15 cellular contexts compared by ENCODE assay signal in the genomic region with DNA sequence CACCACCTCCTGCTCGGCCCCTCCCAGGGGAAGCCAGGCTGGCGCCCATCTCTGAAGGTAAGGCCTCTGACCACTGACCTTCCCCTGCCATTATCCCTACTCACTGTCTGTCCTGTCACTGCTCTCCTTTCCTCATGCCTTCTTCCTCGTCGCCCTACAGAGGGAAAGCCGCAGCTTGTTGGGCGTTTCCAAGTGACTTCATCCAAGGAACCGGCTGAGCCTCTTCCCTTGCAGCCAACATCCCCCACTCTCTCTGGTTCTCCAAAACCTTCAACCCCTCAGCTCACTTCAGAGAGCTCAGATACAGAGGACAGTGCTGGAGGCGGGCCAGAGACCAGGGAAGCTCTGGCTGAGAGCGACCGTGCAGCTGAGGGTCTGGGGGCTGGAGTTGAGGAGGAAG. TPM values are rescaled to one million over a fixed set of nuclear protein-coding genes. Genes with fewer than 3 reads are reported as not detected.
DNase-seq lines count a peak whose midpoint lies in the region; TF ChIP-seq lines count a peak whose summit lies in the region.
"Had no signal": no experiment of that assay in that cellular context is flagged by ENCODE, and none has a peak within 500 bp of the region (broad histone marks: within the 10 kb centered on the region; RNA-seq: fewer than 3 reads in every experiment).

No MANE protein-coding gene starts in this region.

- peak overlapping the region; percentile 43 for H3K4me3 Mint-ChIP-seq in T-helper 1 cell treated with Interleukin-12 subunit alpha and Interleukin-12 subunit beta and Interleukin-4 antibody, amounts not matched to agents 30 μg/mL and 1 μg/mL, for 36 hours
- peak overlapping the region; percentile 46 for H3K4me3 Mint-ChIP-seq in nephron progenitor cell

- H3K4me1 Mint-ChIP-seq in T-helper 1 cell treated with Interleukin-12 subunit alpha and Interleukin-12 subunit beta and Interleukin-4 antibody, amounts not matched to agents 30 μg/mL and 1 μg/mL, for 36 hours (ENCODE audit: low read depth), result peaks cover 17% of the 10 kb centered on the region
- peaks cover 34% of the 10 kb centered on the region for H3K4me1 Mint-ChIP-seq in nephron progenitor cell

- CTCF ChIA-PET in RWPE1 (lab: Yijun Ruan, JAX), result interaction anchor here (1.2 kb wide), 1 partner anchor 9 kb away, joined by 3 read pairs; no protein-coding TSS in a partner anchor

- peaks cover 0 to 8% of the 10 kb centered on the region in 2 donors for H3K36me3 ChIP-seq in esophagus (ENCODE audit: control insufficient read depth in 2 of 2, insufficient read depth in 2 of 2, low read length in 1 of 2)

- no peak overlapping the region for H3K27ac Mint-ChIP-seq in T-helper 1 cell treated with Interleukin-12 subunit alpha and Interleukin-12 subunit beta and Interleukin-4 antibody, amounts not matched to agents 30 μg/mL and 1 μg/mL, for 36 hours
- H3K27ac Mint-ChIP-seq in nephron progenitor cell, result peak overlapping the region; percentile 33

- H3K27me3 ChIP-seq in esophagus (ENCODE audit: control insufficient read depth in 1 of 2, insufficient read depth in 2 of 2, low read length in 2 of 2), result no peaks in the 10 kb centered on the region
- H3K27me3 ChIP-seq: BLaER1 treated with 17β-estradiol and CSF1 and Interleukin-3, amounts not matched to agents 10 nM and 100 nM had no signal

- H3K36me3 Mint-ChIP-seq in T-helper 1 cell treated with Interleukin-12 subunit alpha and Interleukin-12 subunit beta and Interleukin-4 antibody, amounts not matched to agents 30 μg/mL and 1 μg/mL, for 36 hours (ENCODE audit: low read depth), result peaks cover 5% of the 10 kb centered on the region
- H3K36me3 Mint-ChIP-seq in nephron progenitor cell (ENCODE audit: low read depth), result peaks cover 36% of the 10 kb centered on the region

- H3K27ac ChIP-seq in RWPE1 (peak overlapping the region; percentile 43; the same call in 1 of the 2 replicates), esophagus (ENCODE audit: low read depth in 2 of 2, low read length in 1 of 2) (peak overlapping the region; percentile 27 to 95)
- H3K27ac ChIP-seq: BLaER1 treated with 17β-estradiol and CSF1 and Interleukin-3, amounts not matched to agents 10 nM and 100 nM had no signal

- H3K4me3 ChIP-seq in esophagus (ENCODE audit: low read depth in 1 of 2, low read length in 2 of 2), result no peak overlapping the region
- H3K4me3 ChIP-seq: BLaER1 treated with 17β-estradiol and CSF1 and Interleukin-3, amounts not matched to agents 10 nM and 100 nM had no signal

- WGBS in esophagus, 2 donors, result 82 to 84% methylated on average over 10 of the region's 10 CpGs

- no peaks in the 10 kb centered on the region for H3K9me3 Mint-ChIP-seq in T-helper 1 cell treated with Interleukin-12 subunit alpha and Interleukin-12 subunit beta and Interleukin-4 antibody, amounts not matched to agents 30 μg/mL and 1 μg/mL, for 36 hours
- H3K9me3 Mint-ChIP-seq in nephron progenitor cell, result peaks cover 5% of the 10 kb centered on the region

- no peak for DNase-seq in T-helper 1 cell
- no peak for DNase-seq in RWPE1 (ENCODE audit: low spot score)
- no peak for DNase-seq in nephron progenitor cell
- DNase-seq in AG08395 (ENCODE audit: low spot score), result no peak
- DNase-seq in mesenteric fat pad (ENCODE audit: low spot score), result no peak
- no peak for DNase-seq in DMS53 treated with DMSO at 0.1 percent for 48 hours (lab: John Stamatoyannopoulos, UW; ENCODE audit: unreplicated experiment)
- DNase-seq: 8988T, EL, NCI-H1417 treated with DMSO at 0.1 percent for 48 hours, NCI-H2081, NCI-H510A treated with DMSO at 0.1 percent for 48 hours had no signal

- POLR2A ChIA-PET in RWPE1 (lab: Yijun Ruan, JAX; ENCODE audit: low non-redundant PET), result no interaction called here

- H3K9me3 ChIP-seq in esophagus (ENCODE audit: control insufficient read depth in 2 of 2, insufficient read depth in 1 of 2, low read depth in 1 of 2, low read length in 1 of 2), result no peaks in the 10 kb centered on the region
- H3K9me3 ChIP-seq: BLaER1 treated with 17β-estradiol and CSF1 and Interleukin-3, amounts not matched to agents 10 nM and 100 nM had no signal

- peaks cover 8% of the 10 kb centered on the region for H3K27me3 Mint-ChIP-seq in T-helper 1 cell treated with Interleukin-12 subunit alpha and Interleukin-12 subunit beta and Interleukin-4 antibody, amounts not matched to agents 30 μg/mL and 1 μg/mL, for 36 hours (ENCODE audit: low read depth)
- peaks cover 23% of the 10 kb centered on the region for H3K27me3 Mint-ChIP-seq in nephron progenitor cell (ENCODE audit: low read depth, poor library complexity)

- TF ChIP-seq CTCF in RWPE1 (conservative IDR thresholded peaks at IDR 0.05; ENCODE audit: low read depth) (no peak), nephron progenitor cell (IDR thresholded peaks at IDR 0.05) (no peak)

- peaks cover 6 to 25% of the 10 kb centered on the region in 2 donors for H3K4me1 ChIP-seq in esophagus (ENCODE audit: control insufficient read depth in 2 of 2, insufficient read depth in 2 of 2, low read length in 1 of 2)

RNA-seq across cellular contexts. Expression of a gene that starts 3.0 kb away (rescaled TPM):
- 100 to 1,000 TPM in 1 of 2 donors, 10 to 100 TPM in 1; 89.9 to 185 TPM for polyA plus RNA-seq in esophagus
- total RNA-seq in mesenteric fat pad, result 56.7 TPM

RNA-seq across cellular contexts. Expression of a gene that starts 3.2 kb away (rescaled TPM):
- under 1 TPM; 0.18 TPM for polyA plus RNA-seq in esophagus
- not detected for total RNA-seq in mesenteric fat pad
- total RNA-seq: LHCN-M2 had no signal

RNA-seq across cellular contexts. Expression of a gene that starts 15.1 kb away (rescaled TPM):
- 10 to 100 TPM in 1 of 2 donors, 1 to 10 TPM in 1; 6.7 to 12.8 TPM for polyA plus RNA-seq in esophagus
- total RNA-seq in mesenteric fat pad, result not detected
- total RNA-seq: LHCN-M2 had no signal

RNA-seq across cellular contexts. Expression of a gene that starts 22.2 kb away (rescaled TPM):
- polyA plus RNA-seq in esophagus, result 100 to 1,000 TPM in 1 of 2 donors, 10 to 100 TPM in 1; 42.8 to 123 TPM
- 41.1 TPM for total RNA-seq in mesenteric fat pad

RNA-seq across cellular contexts. Expression of a gene that starts 28.6 kb away (rescaled TPM):
- polyA plus RNA-seq in esophagus, result 10 to 100 TPM; 29.1 to 53.9 TPM
- total RNA-seq in mesenteric fat pad, result 82.0 TPM
